Comparison of ENCODE assay signal across 15 cellular contexts in genomic region chr1:199590708-199591107, GRCh38.
A peak's percentile ranks its signal among the peaks of the same experiment; 100 is the strongest.
DNase-seq lines count a peak whose midpoint lies in the region; ATAC-seq, FAIRE-seq and TF ChIP-seq lines count a peak whose summit lies in the region.
"Had no signal": no experiment of that assay in that cellular context is flagged by ENCODE, and none has a peak within 500 bp of the region (broad histone marks: within the 10 kb centered on the region; RNA-seq: fewer than 3 reads in every experiment).

No MANE protein-coding gene starts in this region.

- 64% methylated on average over 2 of the region's 2 CpGs for WGBS in mammary epithelial cell (ENCODE audit: low coverage, missing lambda C conversion rate)

- no TSS peak for BruUV-seq in mammary epithelial cell (replicated peaks; lab: Mats Ljungman, UMichigan)

- POLR2A ChIA-PET in GM10248 (lab: Yijun Ruan, JAX) = no interaction called here

- no peak overlapping the region for H3K27ac ChIP-seq in breast epithelium
- no peak overlapping the region for H3K27ac ChIP-seq in mammary epithelial cell (ENCODE audit: insufficient read depth, low read depth, low read length)
- H3K27ac ChIP-seq: upper lobe of right lung had no signal

- intact Hi-C loops in breast epithelium (cut with DNase I; ENCODE audit: low total_unique reads) (no loop called here), mammary epithelial cell (cut with micrococcal nuclease) (no loop called here)

- no peak overlapping the region for H3K9ac ChIP-seq in mammary epithelial cell (ENCODE audit: insufficient read depth, low read length)

- no peak for FAIRE-seq in GM12892 (lab: Jason Lieb, UNC)
- FAIRE-seq: GM19239 had no signal

- no peaks in the 10 kb centered on the region for H4K20me1 ChIP-seq in mammary epithelial cell (ENCODE audit: insufficient read depth, low read length)

- H3K36me3 ChIP-seq in breast epithelium = no peaks in the 10 kb centered on the region
- H3K36me3 ChIP-seq in mammary epithelial cell (ENCODE audit: insufficient read depth, low read length) = no peaks in the 10 kb centered on the region
- H3K36me3 ChIP-seq: upper lobe of right lung had no signal

- no peak for TF ChIP-seq CTCF in GM10248 (IDR thresholded peaks at IDR 0.05; ENCODE audit: control extremely low read depth, extremely low read depth, low read depth, missing control alignments)
- TF ChIP-seq CTCF in breast epithelium (IDR thresholded peaks at IDR 0.05) = no peak
- TF ChIP-seq CTCF in mammary epithelial cell (conservative IDR thresholded peaks at IDR 0.05 in 1 of 2, IDR thresholded peaks at IDR 0.05 in 1 of 2; ENCODE audit: extremely low read depth in 1 of 2, insufficient read depth in 1 of 2, low read depth in 1 of 2, low read length in 2 of 2) = no peak

- dilution Hi-C loops in mammary epithelial cell (cut with HindIII; ENCODE audit: low sequenced_read_pairs) = no loop called here

- H3K4me1 ChIP-seq in breast epithelium (no peaks in the 10 kb centered on the region), mammary epithelial cell (ENCODE audit: insufficient read depth, low read length) (no peaks in the 10 kb centered on the region)
- H3K4me1 ChIP-seq: upper lobe of right lung had no signal

- H3K9me3 ChIP-seq in breast epithelium (no peaks in the 10 kb centered on the region), mammary epithelial cell (replicated peaks; ENCODE audit: insufficient read depth, low read length) (no peaks in the 10 kb centered on the region)
- H3K9me3 ChIP-seq: upper lobe of right lung had no signal

- H3K27me3 ChIP-seq in breast epithelium (no peaks in the 10 kb centered on the region), mammary epithelial cell (ENCODE audit: insufficient read depth, low read length) (peaks cover 13% of the 10 kb centered on the region)
- H3K27me3 ChIP-seq: upper lobe of right lung had no signal

- in situ Hi-C loops in mammary epithelial cell (cut with MboI; ENCODE audit: low sequenced_read_pairs in 2 of 2) = no loop called here

- CTCF ChIA-PET in GM10248 (lab: Yijun Ruan, JAX) (no interaction called here), mammary epithelial cell (lab: Charles Lee; ENCODE audit: low non-redundant PET) (no interaction called here)

- DNase-seq in GM10248 (ENCODE audit: extremely low spot score) (peak; percentile 8), breast epithelium (ENCODE audit: low spot score in 2 of 2) (no peak), mammary epithelial cell (no peak), GM12892 (ENCODE audit: insufficient read length) (no peak), GDM1 (lab: John Stamatoyannopoulos, UW) (no peak)
- DNase-seq: activated T-cell treated with anti-CD3 and anti-CD28 coated beads, Interleukin-2, amount 50 U/mL, for 4 hours; endodermal cell; NCI-H1048; NCI-H774; SIG-M5; upper lobe of right lung had no signal

- TF ChIP-seq POLR2A in breast epithelium (IDR thresholded peaks at IDR 0.05) (no peak), GM12892 (IDR thresholded peaks at IDR 0.05; ENCODE audit: low read depth, low read length) (no peak)

- H2AFZ ChIP-seq in mammary epithelial cell (ENCODE audit: low read depth, low read length) = no peak overlapping the region

- H3K4me2 ChIP-seq in mammary epithelial cell (ENCODE audit: insufficient read depth, low read depth, low read length) = no peak overlapping the region

- H3K79me2 ChIP-seq in mammary epithelial cell (ENCODE audit: insufficient read depth, low read length) = no peaks in the 10 kb centered on the region

- ATAC-seq in GM18909 (IDR thresholded peaks at IDR 0.05; ENCODE audit: poor library complexity, unreplicated experiment) = peak; percentile 92
- peak; percentile 77 for ATAC-seq in HG02610 (IDR thresholded peaks at IDR 0.05; ENCODE audit: unreplicated experiment)
- peak; percentile 90 for ATAC-seq in HG03378 (IDR thresholded peaks at IDR 0.05; ENCODE audit: unreplicated experiment)
- ATAC-seq: activated T-cell treated with anti-CD3 and anti-CD28 coated beads, Interleukin-2, amount 50 U/mL, for 4 hours; upper lobe of right lung had no signal

- H3K4me3 ChIP-seq in breast epithelium (no peak overlapping the region), mammary epithelial cell (replicated peaks in 1 of 3; ENCODE audit: insufficient read depth in 1 of 3, low read depth in 2 of 3, low read length in 3 of 3) (no peak overlapping the region)
- H3K4me3 ChIP-seq: upper lobe of right lung had no signal
